In genomic region chr5:37889612-37890317, GRCh38 we compare ENCODE assay signal across 1 cellular context.
A peak's percentile ranks its signal among the peaks of the same experiment; 100 is the strongest.
TF ChIP-seq lines count a peak whose summit lies in the region.

No MANE protein-coding gene starts in this region.

TF ChIP-seq in IMR-90, 13 proteins besides CTCF, POLR2A, EP300 and RAD21 (continued from another document):
- peak; percentile 83 for TF ChIP-seq USF2 (IDR thresholded peaks at IDR 0.05; ENCODE audit: low read depth, low read length)
- TF ChIP-seq RFX5 (IDR thresholded peaks at IDR 0.05; ENCODE audit: low read depth, low read length): no peak
